ENCODE assay signal across 20 cellular contexts in the genomic region with DNA sequence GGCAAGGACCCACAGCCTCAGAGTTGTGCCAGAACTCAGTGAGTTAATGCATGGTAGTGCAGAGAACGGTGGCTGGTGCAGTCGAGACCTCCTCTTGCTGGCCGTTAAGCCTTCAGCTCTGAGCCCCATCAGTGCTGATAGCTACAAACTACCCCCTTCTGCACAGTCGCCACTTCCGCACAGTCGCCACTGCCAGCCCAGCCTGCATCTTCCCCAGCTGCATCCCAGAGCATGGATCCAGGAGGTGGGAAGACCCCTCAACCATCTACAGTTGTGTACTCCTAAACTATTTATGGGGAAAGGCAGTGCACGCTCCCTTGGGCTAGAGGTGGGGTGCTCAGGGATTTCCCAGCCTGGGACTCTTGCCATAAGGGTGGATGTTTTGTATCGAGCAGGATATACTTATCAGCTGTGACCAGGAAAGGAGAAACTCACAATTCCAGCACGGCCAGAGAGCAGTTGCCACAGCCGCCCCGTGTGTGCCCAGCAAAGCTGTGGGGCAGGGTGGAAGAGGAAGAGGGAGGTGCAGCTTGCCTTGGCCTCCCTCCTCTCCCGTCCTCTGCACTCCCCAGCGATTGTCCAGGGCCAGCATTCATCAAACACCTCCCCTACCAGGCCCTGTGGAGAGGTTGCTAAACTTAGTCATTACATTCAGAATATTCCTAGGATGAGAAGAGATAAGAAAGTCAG. TPM values are rescaled to one million over a fixed set of nuclear protein-coding genes. Genes with fewer than 3 reads are reported as not detected.
A peak's percentile ranks its signal among the peaks of the same experiment; 100 is the strongest.
DNase-seq lines count a peak whose midpoint lies in the region; ATAC-seq and TF ChIP-seq lines count a peak whose summit lies in the region.
"Had no signal": no experiment of that assay in that cellular context is flagged by ENCODE, and none has a peak within 500 bp of the region (broad histone marks: within the 10 kb centered on the region; RNA-seq: fewer than 3 reads in every experiment).

No MANE protein-coding gene starts in this region.

- H3K9me3 ChIP-seq in right atrium auricular region: no peaks in the 10 kb centered on the region
- H3K9me3 ChIP-seq in trophoblast cell (ENCODE audit: insufficient read depth, low read depth, low read length): peaks cover 6% of the 10 kb centered on the region
- peaks cover 0 to 8% of the 10 kb centered on the region in 2 donors for H3K9me3 ChIP-seq in breast epithelium
- H3K9me3 ChIP-seq: SJCRH30 had no signal

- H3K9ac ChIP-seq in trophoblast cell (ENCODE audit: low read length): no peak overlapping the region
- H3K9ac ChIP-seq: BLaER1, neural progenitor cell had no signal

- no peak overlapping the region for H3K4ac ChIP-seq in trophoblast cell (ENCODE audit: low read depth, low read length)

- no CpG with 5 or more reads among the region's 13 CpGs for WGBS in trophoblast cell (ENCODE audit: extremely low coverage, insufficient coverage, insufficient read length)

- DNase-seq in activated CD8-positive, alpha-beta memory T cell treated with anti-CD3 and anti-CD28 coated beads for 24 hours: peak; percentile 30
- DNase-seq in activated CD8-positive, alpha-beta memory T cell treated with anti-CD3 and anti-CD28 coated beads, Interleukin-2, amount 50 U/mL, for 4 hours: no peak
- DNase-seq in right atrium auricular region (ENCODE audit: low spot score): no peak
- peak; percentile 23 to 67 for DNase-seq in trophoblast cell
- no peak for DNase-seq in breast epithelium (ENCODE audit: low spot score in 2 of 2)
- no peak for DNase-seq in brain microvascular endothelial cell
- DNase-seq in SW480 (ENCODE audit: low spot score): no peak
- DNase-seq: 8988T; activated CD4-positive, alpha-beta T cell treated with anti-CD3 and anti-CD28 coated beads for 1 hour; activated naive CD8-positive, alpha-beta T cell treated with anti-CD3 and anti-CD28 coated beads, Interleukin-2, amount 50 U/mL, for 24 hours; caudate nucleus; GDM1; immature natural killer cell; OCI-M1; SJCRH30 had no signal

- no peak overlapping the region for H3K4me2 ChIP-seq in trophoblast cell (ENCODE audit: low read length)
- H3K4me2 ChIP-seq: BLaER1, neural progenitor cell had no signal

- H3K4me3 ChIP-seq in right atrium auricular region: no peak overlapping the region
- H3K4me3 ChIP-seq in trophoblast cell (ENCODE audit: low read depth, low read length): no peak overlapping the region
- H3K4me3 ChIP-seq in breast epithelium: no peak overlapping the region
- H3K4me3 ChIP-seq in brain microvascular endothelial cell (ENCODE audit: low read depth, low read length): no peak overlapping the region
- H3K4me3 ChIP-seq: BLaER1, esophagus muscularis mucosa, GM12878, neural progenitor cell, SJCRH30 had no signal

- H3K36me3 ChIP-seq in right atrium auricular region (peaks cover 11% of the 10 kb centered on the region), trophoblast cell (ENCODE audit: control insufficient read depth in 1 of 2, insufficient read depth in 2 of 2, low read length in 2 of 2) (peaks cover 7 to 9% of the 10 kb centered on the region in 2 experiments), breast epithelium (no peaks in the 10 kb centered on the region), brain microvascular endothelial cell (replicated peaks) (peaks cover 5% of the 10 kb centered on the region)
- H3K36me3 ChIP-seq: SJCRH30 had no signal

- no peaks in the 10 kb centered on the region for H3K79me1 ChIP-seq in trophoblast cell (ENCODE audit: low read length)

- no peak overlapping the region for H3K18ac ChIP-seq in trophoblast cell (ENCODE audit: low read length)

- H3K4me1 ChIP-seq in right atrium auricular region (peaks cover 0 to 21% of the 10 kb centered on the region in 2 donors), trophoblast cell (ENCODE audit: control insufficient read depth in 1 of 2, insufficient read depth in 2 of 2, low read length in 2 of 2) (no peaks in the 10 kb centered on the region), breast epithelium (no peaks in the 10 kb centered on the region)
- H3K4me1 ChIP-seq: BLaER1, neural progenitor cell, SJCRH30 had no signal

- H4K12ac ChIP-seq in trophoblast cell (ENCODE audit: low read depth, low read length): no peak overlapping the region

- no peaks in the 10 kb centered on the region for H3K79me2 ChIP-seq in trophoblast cell (ENCODE audit: control insufficient read depth, insufficient read depth, low read length, poor library complexity)

- no peak overlapping the region for H2BK5ac ChIP-seq in trophoblast cell (ENCODE audit: low read depth, low read length, poor library complexity)

- H3K23ac ChIP-seq in trophoblast cell (ENCODE audit: low read length): no peak overlapping the region

- in situ Hi-C loops in brain microvascular endothelial cell (cut with HindIII; ENCODE audit: low pct_ligation_motif_present, low sequenced_read_pairs): no loop called here

- H2AFZ ChIP-seq in trophoblast cell (ENCODE audit: insufficient read depth, low read length, poor library complexity): no peak overlapping the region
- H2AFZ ChIP-seq: neural progenitor cell had no signal

- intact Hi-C loops in breast epithelium (cut with DNase I; ENCODE audit: low total_unique reads): no loop called here

- no peak overlapping the region for H4K8ac ChIP-seq in trophoblast cell (ENCODE audit: low read depth, low read length)

- no peak overlapping the region for H2BK120ac ChIP-seq in trophoblast cell (ENCODE audit: insufficient read depth, low read length, poor library complexity)

- H3K14ac ChIP-seq in trophoblast cell (ENCODE audit: low read length): no peak overlapping the region

- no peak overlapping the region for H4K91ac ChIP-seq in trophoblast cell (ENCODE audit: low read depth, low read length)

- TF ChIP-seq CTCF in right atrium auricular region (IDR thresholded peaks at IDR 0.05) (no peak), breast epithelium (IDR thresholded peaks at IDR 0.05) (no peak), brain microvascular endothelial cell (IDR thresholded peaks at IDR 0.05; ENCODE audit: low read depth, low read length, missing control alignments) (no peak)

- no peak for ATAC-seq in HG03342 (IDR thresholded peaks at IDR 0.05; ENCODE audit: unreplicated experiment)
- ATAC-seq: activated naive CD8-positive, alpha-beta T cell treated with anti-CD3 and anti-CD28 coated beads, Interleukin-2, amount 50 U/mL, for 24 hours; GM12878 had no signal

- no peak overlapping the region for H2AK5ac ChIP-seq in trophoblast cell (ENCODE audit: low read length)

- H2BK12ac ChIP-seq in trophoblast cell (ENCODE audit: low read length): no peak overlapping the region

- no peaks in the 10 kb centered on the region for H3K27me3 ChIP-seq in right atrium auricular region
- H3K27me3 ChIP-seq in trophoblast cell (ENCODE audit: insufficient read depth, low read length): no peaks in the 10 kb centered on the region
- no peaks in the 10 kb centered on the region for H3K27me3 ChIP-seq in breast epithelium
- H3K27me3 ChIP-seq in brain microvascular endothelial cell (replicated peaks): no peaks in the 10 kb centered on the region
- H3K27me3 ChIP-seq: BLaER1, esophagus muscularis mucosa, neural progenitor cell, SJCRH30 had no signal

- no peak for TF ChIP-seq POLR2A in breast epithelium (IDR thresholded peaks at IDR 0.05)

- H3K27ac ChIP-seq in right atrium auricular region (peak overlapping the region; percentile 3 to 29), trophoblast cell (ENCODE audit: low read depth, low read length) (no peak overlapping the region), breast epithelium (peak overlapping the region in 1 of 2 donors; percentile 7), brain microvascular endothelial cell (no peak overlapping the region)
- H3K27ac ChIP-seq: BLaER1, neural progenitor cell, SJCRH30 had no signal

RNA-seq across cellular contexts. Expression of a gene that starts 49.5 kb away (rescaled TPM):
- 10 to 100 TPM in 1 of 2 donors, 1 to 10 TPM in 1; 7.7 to 19.2 TPM for total RNA-seq in right atrium auricular region
- 78.7 and 79.2 TPM in 2 replicates for polyA plus RNA-seq in trophoblast cell (2013)
- total RNA-seq in breast epithelium: 10 to 100 TPM; 14.9 to 23.9 (median 17.6) TPM

Comparison
In these comparisons a context has a peak if more than half of its experiments do, and no peak if none do; other contexts are left out.
1. DNase-seq: peak in activated CD8-positive, alpha-beta memory T cell treated with anti-CD3 and anti-CD28 coated beads for 24 hours (single experiment) and trophoblast cell (2 of 2); none in activated CD8-positive, alpha-beta memory T cell treated with anti-CD3 and anti-CD28 coated beads, Interleukin-2, amount 50 U/mL, for 4 hours (single experiment), right atrium auricular region (single experiment), breast epithelium (0 of 2), brain microvascular endothelial cell (single experiment) and SW480 (single experiment).
2. H3K27ac ChIP-seq: peak in right atrium auricular region (2 of 2); none in trophoblast cell (single experiment) and brain microvascular endothelial cell (single experiment).